ENCODE assay signal across 8 cellular contexts in the genomic region with DNA sequence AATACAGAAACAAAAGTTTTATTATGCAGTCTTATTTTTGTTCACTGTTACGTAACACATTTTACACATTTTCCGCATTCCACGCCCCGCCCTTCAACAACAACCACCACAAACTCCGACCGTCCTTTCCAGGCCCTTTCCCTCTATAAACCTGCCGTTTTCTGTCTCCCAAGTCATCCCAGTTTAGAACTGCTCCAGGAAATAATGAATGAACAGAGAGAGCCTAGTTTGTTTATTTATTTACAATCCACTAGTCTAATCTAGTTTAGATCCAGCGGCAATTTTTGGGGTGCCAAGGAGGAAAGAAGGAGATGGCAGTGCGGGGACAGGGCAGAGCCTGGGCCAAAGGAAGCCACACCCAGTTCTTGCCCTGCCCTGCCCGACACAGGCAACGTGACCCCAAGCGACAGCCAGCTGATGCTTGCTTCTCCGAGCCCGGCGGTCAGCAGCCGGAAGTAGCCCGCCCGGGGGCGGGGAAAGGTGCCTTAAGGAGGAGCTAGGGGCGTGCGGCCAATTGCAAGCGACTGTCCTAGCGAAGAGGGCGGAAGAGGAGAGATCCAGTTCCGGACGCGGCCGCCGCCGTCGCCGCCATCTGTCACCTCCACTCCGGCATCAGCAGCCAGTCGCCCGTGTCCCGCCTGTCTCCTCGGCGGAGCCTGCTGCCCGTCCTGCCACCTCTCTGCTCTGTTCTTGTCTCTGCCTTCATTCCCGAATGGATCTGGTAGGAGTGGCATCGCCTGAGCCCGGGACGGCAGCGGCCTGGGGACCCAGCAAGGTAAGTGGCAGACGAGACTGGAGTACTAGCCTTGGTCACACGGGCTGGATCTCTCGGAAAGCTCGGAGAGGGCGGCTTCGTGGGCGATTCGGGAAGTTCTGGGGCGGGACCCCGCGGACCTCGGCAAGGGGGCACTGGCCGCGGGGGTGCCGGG.
DNase-seq lines count a peak whose midpoint lies in the region; ATAC-seq and TF ChIP-seq lines count a peak whose summit lies in the region.

A gene with protein sequence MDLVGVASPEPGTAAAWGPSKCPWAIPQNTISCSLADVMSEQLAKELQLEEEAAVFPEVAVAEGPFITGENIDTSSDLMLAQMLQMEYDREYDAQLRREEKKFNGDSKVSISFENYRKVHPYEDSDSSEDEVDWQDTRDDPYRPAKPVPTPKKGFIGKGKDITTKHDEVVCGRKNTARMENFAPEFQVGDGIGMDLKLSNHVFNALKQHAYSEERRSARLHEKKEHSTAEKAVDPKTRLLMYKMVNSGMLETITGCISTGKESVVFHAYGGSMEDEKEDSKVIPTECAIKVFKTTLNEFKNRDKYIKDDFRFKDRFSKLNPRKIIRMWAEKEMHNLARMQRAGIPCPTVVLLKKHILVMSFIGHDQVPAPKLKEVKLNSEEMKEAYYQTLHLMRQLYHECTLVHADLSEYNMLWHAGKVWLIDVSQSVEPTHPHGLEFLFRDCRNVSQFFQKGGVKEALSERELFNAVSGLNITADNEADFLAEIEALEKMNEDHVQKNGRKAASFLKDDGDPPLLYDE (plus strand): TSS at position 560 of the 929 bp plus-strand sequence. CDS start 153 bp downstream, at position 713.

- no peak for TF ChIP-seq CTCF in AG09319 (IDR thresholded peaks at IDR 0.05; ENCODE audit: low read depth, low read length)

- DNase-seq in AG09319 (ENCODE audit: extremely low read depth, low read depth) (peak; percentile 89), NCI-H446 treated with DMSO at 0.1 percent for 48 hours (lab: John Stamatoyannopoulos, UW) (peak; percentile 90), cerebellar cortex (ENCODE audit: low spot score) (peak; percentile 99), islet precursor cell (peak; percentile 99)
- DNase-seq in stimulated activated CD4-positive, alpha-beta T cell treated with anti-CD3 and anti-CD28 coated beads, Interleukin-12 subunit alpha, Interleukin-12 subunit beta, amount 100 ng/mL, for 48 hours (ENCODE audit: low read depth in 2 of 3, low spot score in 1 of 3) = peak; percentile 85 to 92 (median 86)

- ATAC-seq in GM19035 (IDR thresholded peaks at IDR 0.05; ENCODE audit: unreplicated experiment) = peak; percentile 95
- peak; percentile 97 for ATAC-seq in HG03354 (IDR thresholded peaks at IDR 0.05; ENCODE audit: poor library complexity, severe bottlenecking, unreplicated experiment)
- peak; percentile 97 to 98 for ATAC-seq in activated CD4-positive, CD25-positive, alpha-beta regulatory T cell treated with anti-CD3 and anti-CD28 coated beads, Interleukin-2, amount 50 U/mL, for 24 hours

Comparison
In these comparisons a context has a peak if more than half of its experiments do, and no peak if none do; other contexts are left out.
1. Peak in every context shown above with its lines: DNase-seq and ATAC-seq.